8 cellular contexts compared by ENCODE assay signal in genomic region chr15:33022629-33023028, GRCh38.
DNase-seq lines count a peak whose midpoint lies in the region; ATAC-seq and TF ChIP-seq lines count a peak whose summit lies in the region.

No MANE protein-coding gene starts in this region.

- no CpG with 5 or more reads among the region's 2 CpGs for WGBS in trophoblast cell (ENCODE audit: extremely low coverage, insufficient coverage, insufficient read length)

- H3K4me1 ChIP-seq in fibroblast of lung (ENCODE audit: control insufficient read depth, extremely low read depth, insufficient read depth, low read length), result peaks cover 11% of the 10 kb centered on the region
- peaks cover 0 to 4% of the 10 kb centered on the region in 2 experiments for H3K4me1 ChIP-seq in trophoblast cell (ENCODE audit: control insufficient read depth in 1 of 2, insufficient read depth in 2 of 2, low read length in 2 of 2)
- no peaks in the 10 kb centered on the region for H3K4me1 ChIP-seq in OCI-LY7 (ENCODE audit: insufficient read depth, low read length, poor library complexity, severe bottlenecking)

- no peak overlapping the region for H2BK120ac ChIP-seq in trophoblast cell (ENCODE audit: insufficient read depth, low read length, poor library complexity)

- no peak overlapping the region for H4K91ac ChIP-seq in trophoblast cell (ENCODE audit: low read depth, low read length)

- no peaks in the 10 kb centered on the region for H3K4me1 Mint-ChIP-seq in activated naive CD8-positive, alpha-beta T cell treated with anti-CD3 and anti-CD28 coated beads, Interleukin-2, amount 50 U/mL, for 24 hours

- no peaks in the 10 kb centered on the region for H3K79me1 ChIP-seq in trophoblast cell (ENCODE audit: low read length)

- H2BK5ac ChIP-seq in trophoblast cell (ENCODE audit: low read depth, low read length, poor library complexity), result peak overlapping the region; percentile 3

- ATAC-seq in activated naive CD8-positive, alpha-beta T cell treated with anti-CD3 and anti-CD28 coated beads, Interleukin-2, amount 50 U/mL, for 24 hours, result no peak

- intact Hi-C loops in OCI-LY7 (cut with micrococcal nuclease; ENCODE audit: unreplicated experiment), result loop anchor here (5.0 to 10.0 kb wide), 2 partner anchors 110 to 202 kb away; no protein-coding TSS in a partner anchor

- H4K8ac ChIP-seq in trophoblast cell (ENCODE audit: low read depth, low read length), result peak overlapping the region; percentile 21

- peaks cover 54% of the 10 kb centered on the region for H3K79me2 ChIP-seq in fibroblast of lung (ENCODE audit: control insufficient read depth, insufficient read depth, low read length)
- H3K79me2 ChIP-seq in trophoblast cell (ENCODE audit: control insufficient read depth, insufficient read depth, low read length, poor library complexity), result no peaks in the 10 kb centered on the region
- no peaks in the 10 kb centered on the region for H3K79me2 ChIP-seq in OCI-LY7 (ENCODE audit: insufficient read depth, low read depth, low read length)

- H3K18ac ChIP-seq in trophoblast cell (ENCODE audit: low read length), result no peak overlapping the region

- no peaks in the 10 kb centered on the region for H3K9me3 ChIP-seq in fibroblast of lung (ENCODE audit: control insufficient read depth, insufficient read depth, low read depth, low read length)
- no peaks in the 10 kb centered on the region for H3K9me3 ChIP-seq in trophoblast cell (ENCODE audit: insufficient read depth, low read depth, low read length)
- no peaks in the 10 kb centered on the region for H3K9me3 ChIP-seq in OCI-LY7 (ENCODE audit: low read length)
- H3K9me3 ChIP-seq in WERI-Rb-1 (ENCODE audit: severe bottlenecking), result no peaks in the 10 kb centered on the region

- no peak overlapping the region for H2AK5ac ChIP-seq in trophoblast cell (ENCODE audit: low read length)

- H3K36me3 ChIP-seq in fibroblast of lung (ENCODE audit: control insufficient read depth, insufficient read depth, low read length) (peaks cover 3% of the 10 kb centered on the region), trophoblast cell (ENCODE audit: control insufficient read depth in 1 of 2, insufficient read depth in 2 of 2, low read length in 2 of 2) (no peaks in the 10 kb centered on the region), OCI-LY7 (ENCODE audit: insufficient read depth, low read length) (no peaks in the 10 kb centered on the region), WERI-Rb-1 (no peaks in the 10 kb centered on the region)

- H3K9ac ChIP-seq in fibroblast of lung (ENCODE audit: insufficient read depth, low read length) (no peak overlapping the region), trophoblast cell (ENCODE audit: low read length) (no peak overlapping the region)

- H3K4ac ChIP-seq in trophoblast cell (ENCODE audit: low read depth, low read length), result no peak overlapping the region

- H3K27ac Mint-ChIP-seq in activated naive CD8-positive, alpha-beta T cell treated with anti-CD3 and anti-CD28 coated beads, Interleukin-2, amount 50 U/mL, for 24 hours, result no peak overlapping the region

- no peak overlapping the region for H3K23ac ChIP-seq in trophoblast cell (ENCODE audit: low read length)

- H4K12ac ChIP-seq in trophoblast cell (ENCODE audit: low read depth, low read length), result no peak overlapping the region

- DNase-seq in GDM1 (lab: John Stamatoyannopoulos, UW) (peak; percentile 45), RPMI8226 (peak; percentile 25), fibroblast of lung (ENCODE audit: low read depth in 2 of 2) (peak; percentile 67 to 78), trophoblast cell (no peak), OCI-LY7 (ENCODE audit: low spot score) (no peak), WERI-Rb-1 (no peak), foreskin melanocyte (no peak)
- DNase-seq in activated naive CD8-positive, alpha-beta T cell treated with anti-CD3 and anti-CD28 coated beads, Interleukin-2, amount 50 U/mL, for 24 hours, result no peak

- no TSS peak for BruUV-seq in OCI-LY7 (replicated peaks; lab: Mats Ljungman, UMichigan)

- H2BK12ac ChIP-seq in trophoblast cell (ENCODE audit: low read length), result no peak overlapping the region

- H3K4me3 ChIP-seq in fibroblast of lung (replicated peaks in 1 of 4; ENCODE audit: control extremely low read depth in 1 of 4, insufficient read depth in 1 of 4, low read depth in 3 of 4, low read length in 4 of 4), result no peak overlapping the region
- H3K4me3 ChIP-seq in trophoblast cell (ENCODE audit: low read depth, low read length), result no peak overlapping the region
- no peak overlapping the region for H3K4me3 ChIP-seq in OCI-LY7 (ENCODE audit: low read depth, low read length, poor library complexity, severe bottlenecking)
- H3K4me3 ChIP-seq in WERI-Rb-1 (ENCODE audit: low read depth, low read length), result no peak overlapping the region

- no peak for TF ChIP-seq CTCF in fibroblast of lung (conservative IDR thresholded peaks at IDR 0.05 in 1 of 2, IDR thresholded peaks at IDR 0.05 in 1 of 2; ENCODE audit: low read depth in 1 of 2, low read length in 2 of 2)
- TF ChIP-seq CTCF in OCI-LY7 (conservative IDR thresholded peaks at IDR 0.05; ENCODE audit: low read length), result no peak
- TF ChIP-seq CTCF in WERI-Rb-1 (IDR thresholded peaks at IDR 0.05; ENCODE audit: low read depth, low read length), result no peak

- H3K27ac ChIP-seq in fibroblast of lung (ENCODE audit: insufficient read depth, low read length), result peak overlapping the region; percentile 51
- peak overlapping the region; percentile 8 for H3K27ac ChIP-seq in trophoblast cell (ENCODE audit: low read depth, low read length)
- no peak overlapping the region for H3K27ac ChIP-seq in OCI-LY7 (ENCODE audit: low read depth, low read length, poor library complexity, severe bottlenecking)
- no peak overlapping the region for H3K27ac ChIP-seq in WERI-Rb-1

- POLR2A ChIA-PET in OCI-LY7 (lab: Charles Lee), result no interaction called here

- H2AFZ ChIP-seq in fibroblast of lung (ENCODE audit: low read length) (peak overlapping the region; percentile 12), trophoblast cell (ENCODE audit: insufficient read depth, low read length, poor library complexity) (no peak overlapping the region), OCI-LY7 (ENCODE audit: low read length) (no peak overlapping the region)

- no peak overlapping the region for H3K4me3 Mint-ChIP-seq in activated naive CD8-positive, alpha-beta T cell treated with anti-CD3 and anti-CD28 coated beads, Interleukin-2, amount 50 U/mL, for 24 hours

- H3K4me2 ChIP-seq in fibroblast of lung (ENCODE audit: extremely low read depth, insufficient read depth, low read length) (peak overlapping the region; percentile 11), trophoblast cell (ENCODE audit: low read length) (peak overlapping the region; percentile 24), OCI-LY7 (ENCODE audit: low read length) (no peak overlapping the region)

- no peak overlapping the region for H3K14ac ChIP-seq in trophoblast cell (ENCODE audit: low read length)

- no peaks in the 10 kb centered on the region for H3K27me3 ChIP-seq in fibroblast of lung (ENCODE audit: control insufficient read depth, insufficient read depth, low read length)
- no peaks in the 10 kb centered on the region for H3K27me3 ChIP-seq in trophoblast cell (ENCODE audit: insufficient read depth, low read length)
- H3K27me3 ChIP-seq in WERI-Rb-1 (ENCODE audit: insufficient read depth, low read depth, severe bottlenecking), result no peaks in the 10 kb centered on the region

- H3K27me3 Mint-ChIP-seq in activated naive CD8-positive, alpha-beta T cell treated with anti-CD3 and anti-CD28 coated beads, Interleukin-2, amount 50 U/mL, for 24 hours, result no peaks in the 10 kb centered on the region

- H3K9me2 ChIP-seq in OCI-LY7 (ENCODE audit: insufficient read depth, low read length), result no peaks in the 10 kb centered on the region

- CTCF ChIA-PET in OCI-LY7 (lab: Charles Lee; ENCODE audit: unreplicated experiment), result interaction anchor here (0.7 kb wide), 1 partner anchor 114 kb away, joined by 3 read pairs; no protein-coding TSS in a partner anchor

- H3K9me3 Mint-ChIP-seq in activated naive CD8-positive, alpha-beta T cell treated with anti-CD3 and anti-CD28 coated beads, Interleukin-2, amount 50 U/mL, for 24 hours, result no peaks in the 10 kb centered on the region

- H4K20me1 ChIP-seq in fibroblast of lung (ENCODE audit: control insufficient read depth, extremely low read depth, insufficient read depth, low read length) (no peaks in the 10 kb centered on the region), OCI-LY7 (ENCODE audit: insufficient read depth, low read length) (no peaks in the 10 kb centered on the region)

- no peaks in the 10 kb centered on the region for H3K36me3 Mint-ChIP-seq in activated naive CD8-positive, alpha-beta T cell treated with anti-CD3 and anti-CD28 coated beads, Interleukin-2, amount 50 U/mL, for 24 hours (ENCODE audit: low read depth)

Comparison
In these comparisons a context has a peak if more than half of its experiments do, and no peak if none do; other contexts are left out.
1. DNase-seq: peak in GDM1 (single experiment), RPMI8226 (single experiment) and fibroblast of lung (2 of 2); none in trophoblast cell (0 of 2), activated naive CD8-positive, alpha-beta T cell treated with anti-CD3 and anti-CD28 coated beads, Interleukin-2, amount 50 U/mL, for 24 hours (single experiment), OCI-LY7 (single experiment), WERI-Rb-1 (single experiment) and foreskin melanocyte (single experiment).
2. H3K27ac ChIP-seq: peak in fibroblast of lung (single experiment) and trophoblast cell (single experiment); none in OCI-LY7 (single experiment) and WERI-Rb-1 (single experiment).